Comparison of ENCODE assay signal across 8 cellular contexts in genomic region chr14:32588448-32589320, GRCh38.
DNase-seq lines count a peak whose midpoint lies in the region; ATAC-seq, FAIRE-seq and TF ChIP-seq lines count a peak whose summit lies in the region.

No MANE protein-coding gene starts in this region.

- TF ChIP-seq CTCF in OCI-LY7 (conservative IDR thresholded peaks at IDR 0.05; ENCODE audit: low read length) (peak; percentile 87), fibroblast of the aortic adventitia (IDR thresholded peaks at IDR 0.05; ENCODE audit: insufficient read depth, low read length) (peak; percentile 74)

- CTCF ChIA-PET in OCI-LY7 (lab: Charles Lee; ENCODE audit: unreplicated experiment): no interaction called here

- DNase-seq in CD1c-positive myeloid dendritic cell (ENCODE audit: extremely low spot score) (peak; percentile 53), OCI-LY7 (ENCODE audit: low spot score) (peak; percentile 29), fibroblast of the aortic adventitia (ENCODE audit: low read depth) (peak; percentile 73), urothelium cell line (ENCODE audit: low spot score) (peak; percentile 27), UCSD-AML1 (lab: John Stamatoyannopoulos, UW; ENCODE audit: unreplicated experiment) (no peak)
- DNase-seq in activated CD4-positive, CD25-positive, alpha-beta regulatory T cell (lab: John Stamatoyannopoulos, UW): no peak

- H3K4me2 ChIP-seq in OCI-LY7 (ENCODE audit: low read length): no peak overlapping the region

- no peak overlapping the region for H3K4me3 ChIP-seq in OCI-LY7 (ENCODE audit: low read depth, low read length, poor library complexity, severe bottlenecking)
- H3K4me3 ChIP-seq in fibroblast of the aortic adventitia (ENCODE audit: low read depth, low read length): no peak overlapping the region

- H3K27ac ChIP-seq in OCI-LY7 (ENCODE audit: low read depth, low read length, poor library complexity, severe bottlenecking): no peak overlapping the region

- H2AFZ ChIP-seq in OCI-LY7 (ENCODE audit: low read length): no peak overlapping the region

- ATAC-seq in GM21423 (IDR thresholded peaks at IDR 0.05; ENCODE audit: unreplicated experiment): peak; percentile 55
- no peak for ATAC-seq in GM21825 (IDR thresholded peaks at IDR 0.05; ENCODE audit: unreplicated experiment)

- intact Hi-C loops in OCI-LY7 (cut with micrococcal nuclease; ENCODE audit: unreplicated experiment): no loop called here

- H3K4me1 ChIP-seq in OCI-LY7 (ENCODE audit: insufficient read depth, low read length, poor library complexity, severe bottlenecking): no peaks in the 10 kb centered on the region

- no peaks in the 10 kb centered on the region for H3K79me2 ChIP-seq in OCI-LY7 (ENCODE audit: insufficient read depth, low read depth, low read length)

- BruUV-seq in OCI-LY7 (replicated peaks; lab: Mats Ljungman, UMichigan): no TSS peak

- no peaks in the 10 kb centered on the region for H3K9me3 ChIP-seq in OCI-LY7 (ENCODE audit: low read length)

- POLR2A ChIA-PET in OCI-LY7 (lab: Charles Lee): interaction anchor here (0.5 to 0.6 kb wide), 2 partner anchors 44 to 243 kb away, joined by 4 read pairs; no protein-coding TSS in a partner anchor

- no peaks in the 10 kb centered on the region for H3K36me3 ChIP-seq in OCI-LY7 (ENCODE audit: insufficient read depth, low read length)

- no peak for FAIRE-seq in urothelium cell line (lab: Jason Lieb, UNC)

- no peaks in the 10 kb centered on the region for H4K20me1 ChIP-seq in OCI-LY7 (ENCODE audit: insufficient read depth, low read length)

- H3K9me2 ChIP-seq in OCI-LY7 (ENCODE audit: insufficient read depth, low read length): no peaks in the 10 kb centered on the region

Comparison
In these comparisons a context has a peak if more than half of its experiments do, and no peak if none do; other contexts are left out.
1. DNase-seq: peak in CD1c-positive myeloid dendritic cell (single experiment), OCI-LY7 (single experiment), fibroblast of the aortic adventitia (single experiment) and urothelium cell line (single experiment); none in UCSD-AML1 (single experiment) and activated CD4-positive, CD25-positive, alpha-beta regulatory T cell (0 of 4).